ENCODE assay signal across 7 cellular contexts in genomic region chr9:133359420-133360175, GRCh38. TPM values are rescaled to one million over a fixed set of nuclear protein-coding genes. Genes with fewer than 3 reads are reported as not detected.
A peak's percentile ranks its signal among the peaks of the same experiment; 100 is the strongest.
DNase-seq lines count a peak whose midpoint lies in the region; ATAC-seq and TF ChIP-seq lines count a peak whose summit lies in the region.
"Had no signal": no experiment of that assay in that cellular context is flagged by ENCODE, and none has a peak within 500 bp of the region (broad histone marks: within the 10 kb centered on the region; RNA-seq: fewer than 3 reads in every experiment).

No MANE protein-coding gene starts in this region.

- ATAC-seq in heart left ventricle: peak; percentile 4 to 30 (median 16)
- no peak for ATAC-seq in left ventricle myocardium superior
- no peak for ATAC-seq in HG02870 (IDR thresholded peaks at IDR 0.05; ENCODE audit: unreplicated experiment)

- H3K27ac ChIP-seq in heart left ventricle (no peak overlapping the region), substantia nigra (ENCODE audit: low read depth, low read length, poor library complexity, severe bottlenecking) (peak overlapping the region; percentile 10)

- DNase-seq in heart left ventricle (no peak), left ventricle myocardium superior (no peak), cardiac fibroblast (ENCODE audit: low read depth in 2 of 2) (no peak), substantia nigra (lab: John Stamatoyannopoulos, UW) (peak in 2 of 49 donors; percentile 33 to 82)
- no peak for DNase-seq in effector CD4-positive, alpha-beta T cell

- peak in 8 of 12 donors; percentile 15 to 47 (median 26) for TF ChIP-seq CTCF in heart left ventricle (IDR thresholded peaks at IDR 0.05)
- TF ChIP-seq CTCF in cardiac fibroblast (IDR thresholded peaks at IDR 0.05; ENCODE audit: low read depth, low read length): peak; percentile 21

- no peak for TF ChIP-seq POLR2A in heart left ventricle (IDR thresholded peaks at IDR 0.05)

- intact Hi-C loops in heart left ventricle (cut with DNase I) (loop anchor here in 1 of 10 donors (5.0 kb wide), 1 partner anchor 128 kb away; no protein-coding TSS in a partner anchor), left ventricle myocardium superior (cut with micrococcal nuclease) (no loop called here)

- no peaks in the 10 kb centered on the region for H3K27me3 ChIP-seq in heart left ventricle
- H3K27me3 ChIP-seq: Peyer's patch had no signal

- H3K4me1 ChIP-seq in heart left ventricle: peaks cover 3 to 50% (median 25%) of the 10 kb centered on the region in 12 donors

- H3K4me3 ChIP-seq in heart left ventricle (no peak overlapping the region), cardiac fibroblast (replicated peaks in 1 of 2; ENCODE audit: low read depth in 2 of 2, low read length in 2 of 2) (no peak overlapping the region)
- H3K4me3 ChIP-seq: Peyer's patch had no signal

- 26 to 44% (median 42%) methylated on average over 13 to 20 of the region's 20 CpGs for WGBS in heart left ventricle, 4 donors

- H3K36me3 ChIP-seq in heart left ventricle: peaks cover 0 to 50% (median 47%) of the 10 kb centered on the region in 9 donors

- H3K9me3 ChIP-seq in heart left ventricle: no peaks in the 10 kb centered on the region
- H3K9me3 ChIP-seq: Peyer's patch had no signal

RNA-seq across cellular contexts. Expression of gene SURF2, which starts 3.2 kb away (rescaled TPM):
- total RNA-seq in heart left ventricle (10 to 100 TPM; 10.0 to 24.8 (median 13.6) TPM), left ventricle myocardium superior (14.5 TPM)
- polyA plus RNA-seq in heart left ventricle: 10 to 100 TPM; 31.1 to 41.1 TPM

RNA-seq across cellular contexts. Expression of gene SURF1, which starts 3.3 kb away (rescaled TPM):
- total RNA-seq in heart left ventricle (10 to 100 TPM; 36.8 to 58.1 (median 50.9) TPM), left ventricle myocardium superior (64.3 TPM)
- 100 to 1,000 TPM in 1 of 2 donors, 10 to 100 TPM in 1; 70.8 to 104 TPM for polyA plus RNA-seq in heart left ventricle

RNA-seq across cellular contexts. Expression of gene RPL7A, which starts 11.6 kb away (rescaled TPM):
- total RNA-seq in heart left ventricle: 1,000 to 10,000 TPM in 4 of 9 donors, 100 to 1,000 TPM in 5; 845 to 1,270 (median 964) TPM
- 1,000 to 10,000 TPM; 1,266 to 2,727 TPM for polyA plus RNA-seq in heart left ventricle
- total RNA-seq in left ventricle myocardium superior: 898 TPM

RNA-seq across cellular contexts. Expression of gene MED22, which starts 11.7 kb away (rescaled TPM):
- total RNA-seq in heart left ventricle (10 to 100 TPM; 15.5 to 33.8 (median 19.5) TPM), left ventricle myocardium superior (21.5 TPM)
- 10 to 100 TPM; 12.3 to 30.7 TPM for polyA plus RNA-seq in heart left ventricle

RNA-seq across cellular contexts. Expression of gene SURF4, which starts 16.3 kb away (rescaled TPM):
- total RNA-seq in heart left ventricle (100 to 1,000 TPM in 2 of 9 donors, 10 to 100 TPM in 7; 53.8 to 106 (median 77.8) TPM), left ventricle myocardium superior (66.5 TPM)
- 100 to 1,000 TPM in 1 of 2 donors, 10 to 100 TPM in 1; 31.2 to 185 TPM for polyA plus RNA-seq in heart left ventricle

Comparison
In these comparisons a context has a peak if more than half of its experiments do, and no peak if none do; other contexts are left out.
1. ATAC-seq: peak in heart left ventricle (4 of 4); none in left ventricle myocardium superior (single experiment) and HG02870 (single experiment).